14 cellular contexts compared by ENCODE assay signal in genomic region chr11:62206436-62207066, GRCh38. TPM values are rescaled to one million over a fixed set of nuclear protein-coding genes. Genes with fewer than 3 reads are reported as not detected.
"Had no signal": no experiment of that assay in that cellular context is flagged by ENCODE, and none has a peak within 500 bp of the region (broad histone marks: within the 10 kb centered on the region; RNA-seq: fewer than 3 reads in every experiment).

No MANE protein-coding gene starts in this region.

RNA-seq across cellular contexts. Expression of gene SCGB2A1, which starts 1.9 kb away (rescaled TPM):
- total RNA-seq: activated B cell treated with CpG ODN at 0.5 μM for 24 hours; activated CD4-positive, alpha-beta memory T cell treated with anti-CD3 and anti-CD28 coated beads for 36 hours; activated naive CD4-positive, alpha-beta T cell treated with anti-CD3 and anti-CD28 coated beads for 36 hours; activated naive CD4-positive, alpha-beta T cell treated with anti-CD3 and anti-CD28 coated beads, Interleukin-2, amount 50 U/mL, for 72 hours; activated T-cell treated with anti-CD3 and anti-CD28 coated beads, Interleukin-2, amount 50 U/mL, for 4 hours; activated T-helper 1 cell treated with anti-CD3 and anti-CD28 coated beads, Interleukin-12 subunit alpha, Interleukin-12 subunit beta, Interleukin-2, Interleukin-4 antibody, amounts not matched to agents 30 ng/mL and 10 ng/mL and 1 ng/mL, durations not matched to agents 14 hours and 24 hours and 36 hours; adrenal gland; astrocyte; cardiac septum; M059J; PC-9; Right ventricle myocardium superior had no signal

RNA-seq across cellular contexts. Expression of gene SCGB1D1, which starts 16.5 kb away (rescaled TPM):
- total RNA-seq: activated B cell treated with CpG ODN at 0.5 μM for 24 hours; activated CD4-positive, alpha-beta memory T cell treated with anti-CD3 and anti-CD28 coated beads for 36 hours; activated naive CD4-positive, alpha-beta T cell treated with anti-CD3 and anti-CD28 coated beads for 36 hours; activated naive CD4-positive, alpha-beta T cell treated with anti-CD3 and anti-CD28 coated beads, Interleukin-2, amount 50 U/mL, for 72 hours; activated T-cell treated with anti-CD3 and anti-CD28 coated beads, Interleukin-2, amount 50 U/mL, for 4 hours; activated T-helper 1 cell treated with anti-CD3 and anti-CD28 coated beads, Interleukin-12 subunit alpha, Interleukin-12 subunit beta, Interleukin-2, Interleukin-4 antibody, amounts not matched to agents 30 ng/mL and 10 ng/mL and 1 ng/mL, durations not matched to agents 14 hours and 24 hours and 36 hours; adrenal gland; astrocyte; body of pancreas; breast epithelium; cardiac septum; M059J; PC-9; Right ventricle myocardium superior had no signal

RNA-seq across cellular contexts. Expression of gene SCGB1D2, which starts 35.5 kb away (rescaled TPM):
- total RNA-seq: activated B cell treated with CpG ODN at 0.5 μM for 24 hours; activated CD4-positive, alpha-beta memory T cell treated with anti-CD3 and anti-CD28 coated beads for 36 hours; activated naive CD4-positive, alpha-beta T cell treated with anti-CD3 and anti-CD28 coated beads for 36 hours; activated naive CD4-positive, alpha-beta T cell treated with anti-CD3 and anti-CD28 coated beads, Interleukin-2, amount 50 U/mL, for 72 hours; activated T-cell treated with anti-CD3 and anti-CD28 coated beads, Interleukin-2, amount 50 U/mL, for 4 hours; activated T-helper 1 cell treated with anti-CD3 and anti-CD28 coated beads, Interleukin-12 subunit alpha, Interleukin-12 subunit beta, Interleukin-2, Interleukin-4 antibody, amounts not matched to agents 30 ng/mL and 10 ng/mL and 1 ng/mL, durations not matched to agents 14 hours and 24 hours and 36 hours; astrocyte; body of pancreas; cardiac septum; M059J; PC-9 had no signal
